ENCODE assay signal across 18 cellular contexts in the genomic region with DNA sequence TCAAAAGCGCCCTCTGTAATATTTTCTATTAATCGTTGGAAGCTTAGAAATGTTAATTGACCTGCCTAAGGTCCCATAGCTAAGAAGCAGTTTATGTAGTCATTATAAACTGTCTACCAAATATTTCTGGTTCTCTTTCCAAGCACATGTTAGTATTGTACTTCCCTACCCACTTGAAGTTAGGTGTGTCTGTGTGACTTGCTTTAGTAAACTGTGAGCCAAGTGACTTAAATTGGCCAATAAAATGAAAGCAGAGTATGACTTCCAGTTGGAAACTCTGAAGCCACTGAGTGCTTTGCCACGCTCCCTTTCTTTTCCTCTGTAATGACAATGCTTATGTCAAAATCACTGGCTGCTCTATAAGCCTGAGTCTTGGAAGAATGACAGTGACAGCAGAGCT. TPM values are rescaled to one million over a fixed set of nuclear protein-coding genes. Genes with fewer than 3 reads are reported as not detected.
DNase-seq lines count a peak whose midpoint lies in the region; ATAC-seq, FAIRE-seq and TF ChIP-seq lines count a peak whose summit lies in the region.
"Had no signal": no experiment of that assay in that cellular context is flagged by ENCODE, and none has a peak within 500 bp of the region (broad histone marks: within the 10 kb centered on the region; RNA-seq: fewer than 3 reads in every experiment).

No MANE protein-coding gene starts in this region.

- TF ChIP-seq CTCF in left lung (IDR thresholded peaks at IDR 0.05) (no peak), neural cell (IDR thresholded peaks at IDR 0.05; ENCODE audit: poor library complexity, severe bottlenecking) (no peak), upper lobe of right lung (IDR thresholded peaks at IDR 0.05) (no peak)

- ATAC-seq in left lung (peak; percentile 93), upper lobe of right lung (peak; percentile 87), GM21515 (IDR thresholded peaks at IDR 0.05; ENCODE audit: unreplicated experiment) (no peak)

- intact Hi-C loops in left lung (cut with DNase I) = no loop called here
- intact Hi-C loops in upper lobe of right lung (cut with DNase I) = no loop called here

- no peaks in the 10 kb centered on the region for H4K20me1 ChIP-seq in neural cell (ENCODE audit: insufficient read depth)

- peak; percentile 76 for TF ChIP-seq EP300 in neural cell (conservative IDR thresholded peaks at IDR 0.05; ENCODE audit: poor library complexity, severe bottlenecking)

- H3K9me2 ChIP-seq in neural cell (ENCODE audit: insufficient read depth, low read length) = no peaks in the 10 kb centered on the region

- H3K4me1 ChIP-seq in left lung (no peaks in the 10 kb centered on the region), upper lobe of right lung (no peaks in the 10 kb centered on the region)

- H3K27ac ChIP-seq in left lung (no peak overlapping the region), neural cell (ENCODE audit: low read length) (no peak overlapping the region), upper lobe of right lung (no peak overlapping the region)

- no peaks in the 10 kb centered on the region for H3K79me2 ChIP-seq in neural cell (replicated peaks; ENCODE audit: insufficient read depth, low read length)

- H3K36me3 ChIP-seq in left lung = no peaks in the 10 kb centered on the region
- no peaks in the 10 kb centered on the region for H3K36me3 ChIP-seq in neural cell (ENCODE audit: insufficient read depth, low read length)
- H3K36me3 ChIP-seq in upper lobe of right lung = no peaks in the 10 kb centered on the region

- no peak for FAIRE-seq in frontal cortex (lab: Jason Lieb, UNC)
- FAIRE-seq: GM12891, GM18507, H1 had no signal

- DNase-seq in left lung (no peak), upper lobe of right lung (no peak), SKM-1 (lab: John Stamatoyannopoulos, UW; ENCODE audit: unreplicated experiment) (no peak), frontal cortex (ENCODE audit: low spot score in 2 of 2) (no peak)
- DNase-seq: C1 segment of cervical spinal cord; Calu3; CD4-positive, alpha-beta memory T cell; COR-L47; DMS53; DMS79 treated with DMSO at 0.1 percent for 48 hours; GF-D8; H7; HCEC 1CT had no signal

- H3K4me2 ChIP-seq in neural cell (ENCODE audit: low read length) = no peak overlapping the region

- no peaks in the 10 kb centered on the region for H3F3A ChIP-seq in neural cell (ENCODE audit: insufficient read depth, low read length, poor library complexity, severe bottlenecking)

- H3K9me3 ChIP-seq in left lung (no peaks in the 10 kb centered on the region), neural cell (ENCODE audit: low read length) (no peaks in the 10 kb centered on the region), upper lobe of right lung (no peaks in the 10 kb centered on the region)

- TF ChIP-seq RAD21 in neural cell (conservative IDR thresholded peaks at IDR 0.05) = no peak

- no peak overlapping the region for H3K9ac ChIP-seq in neural cell (ENCODE audit: low read length)

- H3K4me3 ChIP-seq in left lung (no peak overlapping the region), neural cell (ENCODE audit: low read length) (no peak overlapping the region), upper lobe of right lung (no peak overlapping the region)

- H3K27me3 ChIP-seq in left lung (no peaks in the 10 kb centered on the region), neural cell (ENCODE audit: insufficient read depth, low read depth, low read length) (no peaks in the 10 kb centered on the region), upper lobe of right lung (peaks cover 5% of the 10 kb centered on the region)

- H2AFZ ChIP-seq in neural cell (ENCODE audit: low read depth, low read length) = no peak overlapping the region

TF ChIP-seq in neural cell, 6 proteins besides CTCF, POLR2A, EP300 and RAD21:
- TF ChIP-seq TAF1 (IDR thresholded peaks at IDR 0.05; ENCODE audit: low read depth) (no peak), POLR2AphosphoS5 (IDR thresholded peaks at IDR 0.05) (no peak), SMC3 (conservative IDR thresholded peaks at IDR 0.05; ENCODE audit: poor library complexity) (no peak), MXI1 (conservative IDR thresholded peaks at IDR 0.05; ENCODE audit: poor library complexity, severe bottlenecking) (no peak), EZH2 (IDR thresholded peaks at IDR 0.05; ENCODE audit: borderline replicate concordance, insufficient read depth, low read length, poor library complexity, severe bottlenecking) (no peak)
- TF ChIP-seq, protein P1, sequence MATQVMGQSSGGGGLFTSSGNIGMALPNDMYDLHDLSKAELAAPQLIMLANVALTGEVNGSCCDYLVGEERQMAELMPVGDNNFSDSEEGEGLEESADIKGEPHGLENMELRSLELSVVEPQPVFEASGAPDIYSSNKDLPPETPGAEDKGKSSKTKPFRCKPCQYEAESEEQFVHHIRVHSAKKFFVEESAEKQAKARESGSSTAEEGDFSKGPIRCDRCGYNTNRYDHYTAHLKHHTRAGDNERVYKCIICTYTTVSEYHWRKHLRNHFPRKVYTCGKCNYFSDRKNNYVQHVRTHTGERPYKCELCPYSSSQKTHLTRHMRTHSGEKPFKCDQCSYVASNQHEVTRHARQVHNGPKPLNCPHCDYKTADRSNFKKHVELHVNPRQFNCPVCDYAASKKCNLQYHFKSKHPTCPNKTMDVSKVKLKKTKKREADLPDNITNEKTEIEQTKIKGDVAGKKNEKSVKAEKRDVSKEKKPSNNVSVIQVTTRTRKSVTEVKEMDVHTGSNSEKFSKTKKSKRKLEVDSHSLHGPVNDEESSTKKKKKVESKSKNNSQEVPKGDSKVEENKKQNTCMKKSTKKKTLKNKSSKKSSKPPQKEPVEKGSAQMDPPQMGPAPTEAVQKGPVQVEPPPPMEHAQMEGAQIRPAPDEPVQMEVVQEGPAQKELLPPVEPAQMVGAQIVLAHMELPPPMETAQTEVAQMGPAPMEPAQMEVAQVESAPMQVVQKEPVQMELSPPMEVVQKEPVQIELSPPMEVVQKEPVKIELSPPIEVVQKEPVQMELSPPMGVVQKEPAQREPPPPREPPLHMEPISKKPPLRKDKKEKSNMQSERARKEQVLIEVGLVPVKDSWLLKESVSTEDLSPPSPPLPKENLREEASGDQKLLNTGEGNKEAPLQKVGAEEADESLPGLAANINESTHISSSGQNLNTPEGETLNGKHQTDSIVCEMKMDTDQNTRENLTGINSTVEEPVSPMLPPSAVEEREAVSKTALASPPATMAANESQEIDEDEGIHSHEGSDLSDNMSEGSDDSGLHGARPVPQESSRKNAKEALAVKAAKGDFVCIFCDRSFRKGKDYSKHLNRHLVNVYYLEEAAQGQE (IDR thresholded peaks at IDR 0.05; ENCODE audit: borderline replicate concordance) = no peak

RNA-seq across cellular contexts. Expression of gene ADAMTS1, which starts 20.6 kb away (rescaled TPM):
- total RNA-seq in left lung (100 to 1,000 TPM in 1 of 2 donors, 10 to 100 TPM in 1; 54.2 to 101 TPM), upper lobe of right lung (122 TPM), frontal cortex (2.0 TPM)
- polyA plus RNA-seq in neural cell = 0.84 and 2.7 TPM in 2 replicates
- polyA minus RNA-seq in neural cell = 1.3 and 1.5 TPM in 2 replicates
- total RNA-seq: CD4-positive, alpha-beta memory T cell had no signal

Comparison
In these comparisons a context has a peak if more than half of its experiments do, and no peak if none do; other contexts are left out.
1. RNA of gene ADAMTS1, which starts 20.6 kb away (total RNA-seq): 122 TPM in upper lobe of right lung (single experiment) and 54.2 to 101 TPM in left lung; 2.0 TPM in frontal cortex (single experiment); every median in the first group is over 10 times any median in the second.